Comparison of ENCODE assay signal across 8 cellular contexts in the genomic region with DNA sequence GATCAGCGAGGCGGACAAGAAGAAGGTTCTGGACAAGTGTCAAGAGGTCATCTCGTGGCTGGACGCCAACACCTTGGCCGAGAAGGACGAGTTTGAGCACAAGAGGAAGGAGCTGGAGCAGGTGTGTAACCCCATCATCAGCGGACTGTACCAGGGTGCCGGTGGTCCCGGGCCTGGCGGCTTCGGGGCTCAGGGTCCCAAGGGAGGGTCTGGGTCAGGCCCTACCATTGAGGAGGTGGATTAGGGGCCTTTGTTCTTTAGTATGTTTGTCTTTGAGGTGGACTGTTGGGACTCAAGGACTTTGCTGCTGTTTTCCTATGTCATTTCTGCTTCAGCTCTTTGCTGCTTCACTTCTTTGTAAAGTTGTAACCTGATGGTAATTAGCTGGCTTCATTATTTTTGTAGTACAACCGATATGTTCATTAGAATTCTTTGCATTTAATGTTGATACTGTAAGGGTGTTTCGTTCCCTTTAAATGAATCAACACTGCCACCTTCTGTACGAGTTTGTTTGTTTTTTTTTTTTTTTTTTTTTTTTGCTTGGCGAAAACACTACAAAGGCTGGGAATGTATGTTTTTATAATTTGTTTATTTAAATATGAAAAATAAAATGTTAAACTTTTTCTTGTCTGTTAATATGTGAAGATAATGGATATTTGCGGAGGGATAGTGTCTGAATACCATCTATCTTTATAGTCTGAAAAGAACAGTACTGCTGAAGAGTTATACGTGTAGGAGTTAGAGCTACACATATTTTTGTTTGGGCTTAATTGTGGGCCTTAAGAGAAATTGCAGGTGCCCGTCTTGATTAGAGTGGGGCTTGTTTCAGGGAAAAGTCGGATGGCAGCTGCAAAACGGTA. TPM values are rescaled to one million over a fixed set of nuclear protein-coding genes. Genes with fewer than 3 reads are reported as not detected.
DNase-seq lines count a peak whose midpoint lies in the region; ATAC-seq, FAIRE-seq and TF ChIP-seq lines count a peak whose summit lies in the region.

No MANE protein-coding gene starts in this region.

- H3K14ac ChIP-seq in IMR-90 (replicated peaks; ENCODE audit: low read depth, low read length): peak overlapping the region; percentile 69

- peak; percentile 63 for TF ChIP-seq CTCF in IMR-90 (conservative IDR thresholded peaks at IDR 0.05; ENCODE audit: low read depth, low read length)

- H3K36me3 ChIP-seq in IMR-90 (ENCODE audit: control insufficient read depth, insufficient read depth, low read length) (no peaks in the 10 kb centered on the region), SJSA1 (peaks cover 8% of the 10 kb centered on the region), mucosa of stomach (ENCODE audit: control insufficient read depth, insufficient read depth, low read length) (no peaks in the 10 kb centered on the region)
- no peaks in the 10 kb centered on the region for H3K36me3 ChIP-seq in effector memory CD4-positive, alpha-beta T cell (ENCODE audit: control insufficient read depth, insufficient read depth, low read length)

- POLR2A ChIA-PET in IMR-90 (lab: Charles Lee; ENCODE audit: unreplicated experiment): no interaction called here

- no peak overlapping the region for H2BK120ac ChIP-seq in IMR-90 (ENCODE audit: low read depth, low read length)

- no peak overlapping the region for H2AK5ac ChIP-seq in IMR-90 (ENCODE audit: low read depth, low read length)

- H3K18ac ChIP-seq in IMR-90 (ENCODE audit: low read depth, low read length): no peak overlapping the region

- no peak overlapping the region for H4K5ac ChIP-seq in IMR-90 (ENCODE audit: low read depth, low read length)

- H4K20me1 ChIP-seq in IMR-90 (ENCODE audit: insufficient read depth, low read length): peaks cover 9% of the 10 kb centered on the region

- in situ Hi-C loops in IMR-90 (cut with MboI; ENCODE audit: low sequenced_read_pairs): loop anchor here (10.0 kb wide), 2 partner anchors 145 to 285 kb away; partner anchors contain the start of genes ATP6V1G2, DDX39B, LY6G5C and NFKBIL1

- dilution Hi-C loops in IMR-90 (cut with HindIII; ENCODE audit: low sequenced_read_pairs, unreplicated experiment): no loop called here

- no peak overlapping the region for H2BK20ac ChIP-seq in IMR-90 (ENCODE audit: low read depth, low read length)

- H2AFZ ChIP-seq in IMR-90 (replicated peaks; ENCODE audit: low read length, poor library complexity): no peak overlapping the region

- no peak for ATAC-seq in IMR-90 (ENCODE audit: low read depth)
- ATAC-seq in GM21737 (IDR thresholded peaks at IDR 0.05; ENCODE audit: unreplicated experiment): no peak

- peak; percentile 76 for DNase-seq in DMS 273 (lab: John Stamatoyannopoulos, UW; ENCODE audit: unreplicated experiment)
- peak; percentile 56 for DNase-seq in IMR-90
- peak in 1 of 2 experiments; percentile 65 for DNase-seq in SJSA1 (ENCODE audit: low read depth in 1 of 2, low spot score in 2 of 2)
- DNase-seq in effector memory CD4-positive, alpha-beta T cell: no peak
- no peak for DNase-seq in epidermal melanocyte (ENCODE audit: insufficient read length, low spot score)
- DNase-seq in GM12891 (ENCODE audit: insufficient read length, low spot score): no peak

- WGBS in IMR-90 (ENCODE audit: extremely low coverage in 2 of 2, insufficient read length in 1 of 2), 2 experiments: 0% methylated on average over 2 of the region's 20 CpGs; no CpG with 5 or more reads in 1 of the 2 experiments

- peak overlapping the region; percentile 52; the same call in 1 of the 2 replicates for H3K56ac ChIP-seq in IMR-90 (ENCODE audit: extremely low read depth, insufficient read depth, low read length)

- H3K9me1 ChIP-seq in IMR-90 (ENCODE audit: insufficient read depth, low read length): no peaks in the 10 kb centered on the region

- H4K91ac ChIP-seq in IMR-90 (ENCODE audit: insufficient read depth, low read depth, low read length): no peak overlapping the region

- H4K8ac ChIP-seq in IMR-90 (ENCODE audit: low read depth in 2 of 2, low read length in 2 of 2): peak overlapping the region in 1 of 2 experiments; percentile 49; a peak in 1 of 4 replicates

- peak; percentile 74 for TF ChIP-seq RAD21 in IMR-90 (IDR thresholded peaks at IDR 0.05; ENCODE audit: low read length)

- intact Hi-C loops in IMR-90 (cut with micrococcal nuclease): loop anchor here (1.0 to 5.0 kb wide), 7 partner anchors 58 to 283 kb away; partner anchors contain the start of genes ABHD16A, ATP6V1G2, C6orf47 and DDAH2

- peaks cover 7% of the 10 kb centered on the region for H3K4me1 ChIP-seq in IMR-90 (ENCODE audit: control insufficient read depth, insufficient read depth, low read length)
- peaks cover 20% of the 10 kb centered on the region for H3K4me1 ChIP-seq in SJSA1 (replicated peaks)
- peaks cover 16% of the 10 kb centered on the region for H3K4me1 ChIP-seq in effector memory CD4-positive, alpha-beta T cell (ENCODE audit: control insufficient read depth, insufficient read depth, low read length, poor library complexity, severe bottlenecking)
- H3K4me1 ChIP-seq in mucosa of stomach (ENCODE audit: control insufficient read depth, insufficient read depth, low read length): peaks cover 35% of the 10 kb centered on the region

- peak overlapping the region; percentile 40; the same call in 1 of the 2 replicates for H3K23ac ChIP-seq in IMR-90 (ENCODE audit: low read depth, low read length)

- CTCF ChIA-PET in IMR-90 (lab: Yijun Ruan, JAX): interaction anchor here (0.7 to 1.0 kb wide), 2 partner anchors 89 to 132 kb away, joined by 3 read pairs; no protein-coding TSS in a partner anchor

- H2AK9ac ChIP-seq in IMR-90 (replicated peaks; ENCODE audit: low read depth, low read length, poor library complexity): peak overlapping the region; percentile 97

- H3K79me1 ChIP-seq in IMR-90 (ENCODE audit: low read depth in 1 of 2, low read length in 2 of 2): peaks cover 6 to 19% of the 10 kb centered on the region in 2 experiments; a peak in 2 of 4 replicates

- H3K4me3 ChIP-seq in IMR-90 (ENCODE audit: insufficient read depth, low read depth, low read length): peak overlapping the region; percentile 81
- H3K4me3 ChIP-seq in SJSA1: peak overlapping the region; percentile 44
- H3K4me3 ChIP-seq in effector memory CD4-positive, alpha-beta T cell (ENCODE audit: insufficient read depth, low read depth, low read length, poor library complexity, severe bottlenecking): peak overlapping the region; percentile 44
- peak overlapping the region; percentile 70 for H3K4me3 ChIP-seq in mucosa of stomach (ENCODE audit: low read length)

- H3K27me3 ChIP-seq in IMR-90 (ENCODE audit: control insufficient read depth, insufficient read depth, low read length) (no peaks in the 10 kb centered on the region), SJSA1 (replicated peaks) (no peaks in the 10 kb centered on the region), mucosa of stomach (ENCODE audit: control insufficient read depth, insufficient read depth, low read length) (no peaks in the 10 kb centered on the region)
- H3K27me3 ChIP-seq in effector memory CD4-positive, alpha-beta T cell (replicated peaks; ENCODE audit: control insufficient read depth, insufficient read depth, low read length, poor library complexity, severe bottlenecking): no peaks in the 10 kb centered on the region

- no peak overlapping the region for H2BK15ac ChIP-seq in IMR-90 (ENCODE audit: low read depth, low read length)

- no peak for FAIRE-seq in GM12891 (lab: Jason Lieb, UNC)

- no peak for TF ChIP-seq POLR2A in IMR-90 (IDR thresholded peaks at IDR 0.05; ENCODE audit: low read depth, low read length)
- no peak for TF ChIP-seq POLR2A in GM12891 (IDR thresholded peaks at IDR 0.05; ENCODE audit: low read depth, low read length)

- peak overlapping the region; percentile 98 for H3K4me2 ChIP-seq in IMR-90 (ENCODE audit: low read depth, low read length)

- no TSS peak for BruUV-seq in IMR-90 (replicated peaks; lab: Mats Ljungman, UMichigan)

- H3K9me3 ChIP-seq in IMR-90 (ENCODE audit: control insufficient read depth, insufficient read depth, low read length) (no peaks in the 10 kb centered on the region), SJSA1 (replicated peaks) (no peaks in the 10 kb centered on the region), mucosa of stomach (ENCODE audit: control insufficient read depth, low read length) (no peaks in the 10 kb centered on the region)
- H3K9me3 ChIP-seq in effector memory CD4-positive, alpha-beta T cell (ENCODE audit: control insufficient read depth, low read length): no peaks in the 10 kb centered on the region

- peak overlapping the region; percentile 76 for H3K27ac ChIP-seq in IMR-90 (ENCODE audit: insufficient read depth, low read length)
- H3K27ac ChIP-seq in SJSA1: no peak overlapping the region
- peak overlapping the region; percentile 69 for H3K27ac ChIP-seq in effector memory CD4-positive, alpha-beta T cell (ENCODE audit: insufficient read depth, low read length, poor library complexity, severe bottlenecking)

- peak overlapping the region; percentile 73 for H2BK5ac ChIP-seq in IMR-90 (ENCODE audit: low read depth, low read length, poor library complexity, severe bottlenecking)

- H3K4ac ChIP-seq in IMR-90 (ENCODE audit: low read depth, low read length): 0 out of 2 replicates have a peak overlapping the region, but pooled peaks have one; percentile 24

- peak overlapping the region; percentile 94 for H3K9ac ChIP-seq in IMR-90 (ENCODE audit: low read depth, low read length)
- peak overlapping the region; percentile 59 for H3K9ac ChIP-seq in mucosa of stomach (ENCODE audit: low read length)

RNA-seq across cellular contexts. Expression of gene HSPA1B, which starts 2.3 kb away (rescaled TPM):
- 93.6 and 118 TPM in 2 replicates for total RNA-seq in IMR-90 (2012; rRNA removed)
- polyA plus RNA-seq in IMR-90 (2012; rRNA removed): 59.4 and 61.1 TPM in 2 replicates
- 37.3 and 63.5 TPM in 2 replicates for polyA plus RNA-seq in IMR-90 (2012; cell fraction: cytosol; rRNA removed)
- polyA plus RNA-seq in IMR-90 (2012; cell fraction: nucleus; rRNA removed; ENCODE audit: low replicate concordance): 23.4 and 49.3 TPM in 2 replicates
- total RNA-seq in SJSA1 (2014; rRNA removed; shearing (Covaris generic)): 218 and 257 TPM in 2 replicates
- 6.6 TPM for polyA plus RNA-seq in GM12891 (2012; ENCODE audit: low read depth, missing spikeins)

RNA-seq across cellular contexts. Expression of gene HSPA1A, which starts 14.5 kb away (rescaled TPM):
- 94.6 and 102 TPM in 2 replicates for total RNA-seq in IMR-90 (2012; rRNA removed)
- 93.1 and 95.3 TPM in 2 replicates for polyA plus RNA-seq in IMR-90 (2012; rRNA removed)
- polyA plus RNA-seq in IMR-90 (2012; cell fraction: cytosol; rRNA removed): 64.7 and 107 TPM in 2 replicates
- polyA plus RNA-seq in IMR-90 (2012; cell fraction: nucleus; rRNA removed; ENCODE audit: low replicate concordance): 39.6 and 77.5 TPM in 2 replicates
- total RNA-seq in SJSA1 (2014; rRNA removed; shearing (Covaris generic)): 211 and 214 TPM in 2 replicates
- 9.6 TPM for polyA plus RNA-seq in GM12891 (2012; ENCODE audit: low read depth, missing spikeins)

RNA-seq across cellular contexts. Expression of gene HSPA1L, which starts 14.8 kb away (rescaled TPM):
- total RNA-seq in IMR-90 (2012; rRNA removed): 1.3 and 1.4 TPM in 2 replicates
- 0.97 and 1.0 TPM in 2 replicates for polyA plus RNA-seq in IMR-90 (2012; rRNA removed)
- 0.45 and 0.54 TPM in 2 replicates for polyA plus RNA-seq in IMR-90 (2012; cell fraction: cytosol; rRNA removed)
- 0.27 and 0.68 TPM in 2 replicates for polyA plus RNA-seq in IMR-90 (2012; cell fraction: nucleus; rRNA removed; ENCODE audit: low replicate concordance)
- 0.78 and 0.87 TPM in 2 replicates for total RNA-seq in SJSA1 (2014; rRNA removed; shearing (Covaris generic))
- polyA plus RNA-seq in GM12891 (2012; ENCODE audit: low read depth, missing spikeins): 1.1 TPM

RNA-seq across cellular contexts. Expression of gene LSM2, which starts 23.1 kb away (rescaled TPM):
- 48.0 and 56.3 TPM in 2 replicates for total RNA-seq in IMR-90 (2012; rRNA removed)
- polyA plus RNA-seq in IMR-90 (2012; rRNA removed): 55.0 and 61.0 TPM in 2 replicates
- polyA plus RNA-seq in IMR-90 (2012; cell fraction: cytosol; rRNA removed): 54.6 and 56.8 TPM in 2 replicates
- polyA plus RNA-seq in IMR-90 (2012; cell fraction: nucleus; rRNA removed; ENCODE audit: low replicate concordance): 13.0 and 15.1 TPM in 2 replicates
- 72.6 and 89.4 TPM in 2 replicates for total RNA-seq in SJSA1 (2014; rRNA removed; shearing (Covaris generic))
- polyA plus RNA-seq in GM12891 (2012; ENCODE audit: low read depth, missing spikeins): 106 TPM

RNA-seq across cellular contexts. Expression of gene NEU1, which starts 32.8 kb away (rescaled TPM):
- total RNA-seq in IMR-90 (2012; rRNA removed): 23.6 and 28.5 TPM in 2 replicates
- 36.2 and 37.3 TPM in 2 replicates for polyA plus RNA-seq in IMR-90 (2012; rRNA removed)
- polyA plus RNA-seq in IMR-90 (2012; cell fraction: cytosol; rRNA removed): 32.0 and 40.9 TPM in 2 replicates
- polyA plus RNA-seq in IMR-90 (2012; cell fraction: nucleus; rRNA removed; ENCODE audit: low replicate concordance): 19.7 and 24.8 TPM in 2 replicates
- 38.1 and 38.6 TPM in 2 replicates for total RNA-seq in SJSA1 (2014; rRNA removed; shearing (Covaris generic))
- 13.0 TPM for polyA plus RNA-seq in GM12891 (2012; ENCODE audit: low read depth, missing spikeins)

Comparison
In these comparisons a context has a peak if more than half of its experiments do, and no peak if none do; other contexts are left out.
1. DNase-seq: peak in DMS 273 (single experiment) and IMR-90 (single experiment); none in effector memory CD4-positive, alpha-beta T cell (0 of 3), epidermal melanocyte (single experiment) and GM12891 (single experiment).
2. Peak in every context shown above with its lines, with median percentiles within 50 percentile points of each other: H3K4me3 ChIP-seq.